Comparison of ENCODE assay signal across 12 cellular contexts in the genomic region with DNA sequence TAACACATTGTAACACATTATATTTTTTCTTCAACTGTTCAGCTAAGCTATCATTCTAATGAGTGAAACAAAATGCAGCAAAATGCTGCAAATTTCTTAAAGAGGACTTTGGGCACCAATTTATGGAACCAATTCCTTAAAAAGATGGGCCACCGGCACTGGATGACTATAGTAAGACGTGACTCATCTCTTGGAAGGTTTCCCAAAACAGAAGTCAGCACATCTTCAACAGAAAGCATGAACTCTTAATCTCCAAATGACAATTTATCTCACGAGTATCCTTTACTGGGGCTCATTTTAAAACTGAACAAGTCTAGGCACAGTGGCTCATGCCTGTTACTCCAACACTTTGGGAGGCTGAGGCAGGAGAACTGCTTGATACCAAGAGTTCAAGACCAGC.
A peak's percentile ranks its signal among the peaks of the same experiment; 100 is the strongest.
DNase-seq lines count a peak whose midpoint lies in the region; ATAC-seq and TF ChIP-seq lines count a peak whose summit lies in the region.
"Had no signal": no experiment of that assay in that cellular context is flagged by ENCODE, and none has a peak within 500 bp of the region (broad histone marks: within the 10 kb centered on the region; RNA-seq: fewer than 3 reads in every experiment).

No MANE protein-coding gene starts in this region.

- peak overlapping the region; percentile 35; the same call in 1 of the 2 replicates for H3K27ac ChIP-seq in RWPE1
- H3K27ac ChIP-seq: PC-9, tibial artery had no signal

- POLR2A ChIA-PET in RWPE1 (lab: Yijun Ruan, JAX; ENCODE audit: low non-redundant PET): no interaction called here

- ATAC-seq in HG03139 (IDR thresholded peaks at IDR 0.05; ENCODE audit: unreplicated experiment): no peak
- ATAC-seq in HG03354 (IDR thresholded peaks at IDR 0.05; ENCODE audit: poor library complexity, severe bottlenecking, unreplicated experiment): no peak
- ATAC-seq: activated CD8-positive, alpha-beta T cell treated with anti-CD3 and anti-CD28 coated beads for 36 hours; naive thymus-derived CD4-positive, alpha-beta T cell had no signal

- DNase-seq in H4 (ENCODE audit: low spot score) (peak; percentile 22), RWPE1 (ENCODE audit: low spot score) (peak; percentile 55), fibroblast of peridontal ligament (ENCODE audit: extremely low read depth) (peak; percentile 81), smooth muscle cell of the brain vasculature (ENCODE audit: low read depth, low spot score) (peak; percentile 50)
- DNase-seq in activated CD8-positive, alpha-beta memory T cell treated with anti-CD3 and anti-CD28 coated beads, Interleukin-2, amount 50 U/mL, for 4 hours: no peak
- DNase-seq: activated CD8-positive, alpha-beta T cell treated with anti-CD3 and anti-CD28 coated beads for 36 hours; DND-41; naive thymus-derived CD4-positive, alpha-beta T cell; PC-9; tibial artery had no signal

- CTCF ChIA-PET in RWPE1 (lab: Yijun Ruan, JAX): no interaction called here

- no peak for TF ChIP-seq CTCF in RWPE1 (conservative IDR thresholded peaks at IDR 0.05; ENCODE audit: low read depth)
